In genomic region chr2:196101325-196101981, GRCh38 we compare ENCODE assay signal across 8 cellular contexts. TPM values are rescaled to one million over a fixed set of nuclear protein-coding genes. Genes with fewer than 3 reads are reported as not detected.
DNase-seq lines count a peak whose midpoint lies in the region; ATAC-seq, FAIRE-seq and TF ChIP-seq lines count a peak whose summit lies in the region.

No MANE protein-coding gene starts in this region.

- H3K4me3 ChIP-seq in Karpas-422 (ENCODE audit: low read length) (no peak overlapping the region), choroid plexus epithelial cell (ENCODE audit: low read depth, low read length) (no peak overlapping the region), esophagus muscularis mucosa (no peak overlapping the region)

- H3K79me2 ChIP-seq in Karpas-422 (ENCODE audit: low read length) = no peaks in the 10 kb centered on the region

- H4K20me1 ChIP-seq in Karpas-422 (ENCODE audit: insufficient read depth, low read depth, low read length) = no peaks in the 10 kb centered on the region

- TF ChIP-seq EP300 in esophagus muscularis mucosa (IDR thresholded peaks at IDR 0.05) = no peak

- H3K4me1 ChIP-seq in Karpas-422 (ENCODE audit: low read length) (peaks cover 43% of the 10 kb centered on the region), esophagus muscularis mucosa (no peaks in the 10 kb centered on the region)

- peak; percentile 83 for FAIRE-seq in GM18507 (lab: Jason Lieb, UNC)

- TF ChIP-seq POLR2A in esophagus muscularis mucosa (IDR thresholded peaks at IDR 0.05; ENCODE audit: low read depth) = no peak

- no peaks in the 10 kb centered on the region for H3K9me2 ChIP-seq in Karpas-422 (replicated peaks; ENCODE audit: insufficient read depth, low read length)

- TF ChIP-seq CTCF in choroid plexus epithelial cell (conservative IDR thresholded peaks at IDR 0.05; ENCODE audit: low read depth, low read length) = peak; percentile 30
- no peak for TF ChIP-seq CTCF in esophagus muscularis mucosa (IDR thresholded peaks at IDR 0.05)

- 55% methylated on average over 6 of the region's 6 CpGs for WGBS in esophagus muscularis mucosa

- H3K36me3 ChIP-seq in Karpas-422 (ENCODE audit: insufficient read depth, low read length) (no peaks in the 10 kb centered on the region), esophagus muscularis mucosa (no peaks in the 10 kb centered on the region)

- no peak overlapping the region for H3K9ac ChIP-seq in Karpas-422 (ENCODE audit: low read length)

- intact Hi-C loops in esophagus muscularis mucosa (cut with DNase I) = no loop called here

- no peaks in the 10 kb centered on the region for H3K9me3 ChIP-seq in Karpas-422 (ENCODE audit: low read length)
- no peaks in the 10 kb centered on the region for H3K9me3 ChIP-seq in esophagus muscularis mucosa

- DNase-seq in GM18507 (ENCODE audit: extremely low spot score, insufficient read length, low read depth) (peak; percentile 20), Karpas-422 (peak; percentile 57), choroid plexus epithelial cell (ENCODE audit: low read depth) (peak; percentile 91), NCI-H1436 treated with DMSO at 0.1 percent for 48 hours (lab: John Stamatoyannopoulos, UW) (no peak), globus pallidus (ENCODE audit: low spot score) (no peak), esophagus muscularis mucosa (ENCODE audit: extremely low spot score) (no peak)
- DNase-seq in stimulated activated CD4-positive, alpha-beta T cell treated with anti-CD3 and anti-CD28 coated beads, TNF-alpha, amount 100 ng/mL, for 48 hours (ENCODE audit: low read depth in 3 of 3) = peak in 2 of 3 donors; percentile 25 to 57

- H2AFZ ChIP-seq in Karpas-422 (ENCODE audit: low read length) = 0 out of 2 replicates have a peak overlapping the region, but pooled peaks have one; percentile 14

- H3K27me3 ChIP-seq in Karpas-422 (ENCODE audit: low read length) (no peaks in the 10 kb centered on the region), esophagus muscularis mucosa (no peaks in the 10 kb centered on the region)

- ATAC-seq in GM21717 (IDR thresholded peaks at IDR 0.05; ENCODE audit: unreplicated experiment) = peak; percentile 97

- H3K4me2 ChIP-seq in Karpas-422 (ENCODE audit: low read depth, low read length, poor library complexity, severe bottlenecking) = peak overlapping the region; percentile 42

- H3K27ac ChIP-seq in Karpas-422 (ENCODE audit: low read length) = no peak overlapping the region
- H3K27ac ChIP-seq in esophagus muscularis mucosa (replicated peaks in 1 of 4) = no peak overlapping the region

RNA-seq across cellular contexts. Expression of gene DNAH7, which starts 32.8 kb away (rescaled TPM):
- 0.14 and 0.82 TPM in 2 replicates for total RNA-seq in Karpas-422 (2014; rRNA removed; shearing (Covaris generic); ENCODE audit: low replicate concordance)
- total RNA-seq in esophagus muscularis mucosa = under 1 TPM; 0.39 to 0.98 (median 0.66) TPM

Comparison
In these comparisons a context has a peak if more than half of its experiments do, and no peak if none do; other contexts are left out.
1. DNase-seq: peak in GM18507 (single experiment), Karpas-422 (single experiment), choroid plexus epithelial cell (single experiment) and stimulated activated CD4-positive, alpha-beta T cell treated with anti-CD3 and anti-CD28 coated beads, TNF-alpha, amount 100 ng/mL, for 48 hours (2 of 3); none in NCI-H1436 treated with DMSO at 0.1 percent for 48 hours (single experiment), globus pallidus (single experiment) and esophagus muscularis mucosa (single experiment).